ENCODE assay signal across 11 cellular contexts in genomic region chr7:157008206-157009169, GRCh38. TPM values are rescaled to one million over a fixed set of nuclear protein-coding genes. Genes with fewer than 3 reads are reported as not detected.
DNase-seq lines count a peak whose midpoint lies in the region; ATAC-seq, FAIRE-seq and TF ChIP-seq lines count a peak whose summit lies in the region.
"Had no signal": no experiment of that assay in that cellular context is flagged by ENCODE, and none has a peak within 500 bp of the region (broad histone marks: within the 10 kb centered on the region; RNA-seq: fewer than 3 reads in every experiment).

No MANE protein-coding gene starts in this region.

- peaks cover 24% of the 10 kb centered on the region for H3K4me1 Mint-ChIP-seq in Calu3 (ENCODE audit: low read depth, unreplicated experiment)
- no peaks in the 10 kb centered on the region for H3K4me1 Mint-ChIP-seq in astrocyte (ENCODE audit: low read depth, unreplicated experiment)
- peaks cover 19 to 33% (median 27%) of the 10 kb centered on the region in 3 donors for H3K4me1 Mint-ChIP-seq in naive B cell

- intact Hi-C loops in Calu3 (cut with micrococcal nuclease; ENCODE audit: unreplicated experiment) = loop anchor here (5.0 kb wide), 1 partner anchor 134 kb away; no protein-coding TSS in a partner anchor

- H3K4me1 ChIP-seq in HEK293 (ENCODE audit: control insufficient read depth, insufficient read depth, low read length) = peaks cover 10% of the 10 kb centered on the region; the same call in 1 of the 2 replicates
- H3K4me1 ChIP-seq in astrocyte (ENCODE audit: insufficient read depth, low read length) = no peaks in the 10 kb centered on the region

- H3K27ac Mint-ChIP-seq in Calu3 (ENCODE audit: unreplicated experiment) = peak overlapping the region; percentile 94
- peak overlapping the region; percentile 34 for H3K27ac Mint-ChIP-seq in astrocyte (ENCODE audit: unreplicated experiment)
- H3K27ac Mint-ChIP-seq in naive B cell = no peak overlapping the region

- H3K4me3 ChIP-seq in HEK293 (ENCODE audit: low read depth, low read length) (peak overlapping the region; percentile 71), astrocyte (ENCODE audit: insufficient read depth, low read depth, low read length) (no peak overlapping the region)

- H3K4me2 ChIP-seq in astrocyte (ENCODE audit: low read length) = no peak overlapping the region

- H3K36me3 ChIP-seq in HEK293 (ENCODE audit: control insufficient read depth in 2 of 2, insufficient read depth in 1 of 2, low read length in 2 of 2) (peaks cover 0 to 27% of the 10 kb centered on the region in 2 experiments; a peak in 2 of 3 replicates), astrocyte (ENCODE audit: insufficient read depth, low read length) (no peaks in the 10 kb centered on the region)

- peaks cover 83% of the 10 kb centered on the region for H3K27me3 ChIP-seq in astrocyte (ENCODE audit: insufficient read depth, low read length)

- DNase-seq in Calu3 (no peak), astrocyte (ENCODE audit: low read depth) (no peak), naive B cell (no peak), UCSD-AML1 (lab: John Stamatoyannopoulos, UW; ENCODE audit: unreplicated experiment) (no peak), dedifferentiated amniotic fluid mesenchymal stem cell (ENCODE audit: extremely low spot score) (no peak), NCI-H446 (lab: John Stamatoyannopoulos, UW) (no peak), SK-N-DZ (ENCODE audit: low spot score) (no peak)

- no peaks in the 10 kb centered on the region for H3K9me3 Mint-ChIP-seq in Calu3 (ENCODE audit: low read depth, unreplicated experiment)
- peaks cover 12% of the 10 kb centered on the region for H3K9me3 Mint-ChIP-seq in astrocyte (ENCODE audit: unreplicated experiment)
- peaks cover 0 to 8% (median 0%) of the 10 kb centered on the region in 7 donors for H3K9me3 Mint-ChIP-seq in naive B cell

- H3K27me3 Mint-ChIP-seq in Calu3 (ENCODE audit: unreplicated experiment) (no peaks in the 10 kb centered on the region), astrocyte (ENCODE audit: low read depth, unreplicated experiment) (peaks cover 67% of the 10 kb centered on the region), naive B cell (peaks cover 43 to 77% (median 63%) of the 10 kb centered on the region in 3 donors)

- no peak overlapping the region for H3K9ac ChIP-seq in astrocyte (ENCODE audit: low read length)

- H3K27ac ChIP-seq in HEK293 (ENCODE audit: extremely low read depth, low read depth, low read length) (peak overlapping the region; percentile 8; the same call in 1 of the 2 replicates), astrocyte (ENCODE audit: low read depth, low read length) (no peak overlapping the region)
- H3K27ac ChIP-seq: epithelial cell of prostate had no signal

- BruUV-seq in Calu3 (replicated peaks; lab: Mats Ljungman, UMichigan) = TSS peak; percentile 66

- TF ChIP-seq CTCF in Calu3 (IDR thresholded peaks at IDR 0.05; ENCODE audit: unreplicated experiment) = no peak
- TF ChIP-seq CTCF in HEK293 (tag by site-specific recombination; IDR thresholded peaks at IDR 0.05) = no peak
- TF ChIP-seq CTCF in astrocyte (IDR thresholded peaks at IDR 0.05; ENCODE audit: insufficient read depth, low read depth, low read length) = no peak

- H3K36me3 Mint-ChIP-seq in Calu3 (ENCODE audit: insufficient read depth, unreplicated experiment) (peaks cover 61% of the 10 kb centered on the region), astrocyte (ENCODE audit: low read depth, unreplicated experiment) (no peaks in the 10 kb centered on the region), naive B cell (no peaks in the 10 kb centered on the region)

- CTCF ChIA-PET in Calu3 (lab: Charles Lee) = interaction anchor here (0.6 to 1.1 kb wide), 2 partner anchors 17 to 150 kb away, joined by 3 read pairs; no protein-coding TSS in a partner anchor
- CTCF ChIA-PET in HEK293 (lab: Yijun Ruan, JAX) = interaction anchor here (0.5 kb wide), 1 partner anchor 1410 kb away, joined by 3 read pairs; no protein-coding TSS in a partner anchor

- H4K20me1 ChIP-seq in astrocyte (ENCODE audit: insufficient read depth, low read length) = peaks cover 12% of the 10 kb centered on the region

- H3K9me3 ChIP-seq in HEK293 (ENCODE audit: control insufficient read depth, insufficient read depth, low read depth, low read length) (no peaks in the 10 kb centered on the region), astrocyte (ENCODE audit: insufficient read depth, low read depth, low read length) (no peaks in the 10 kb centered on the region)

- H3K4me3 Mint-ChIP-seq in Calu3 (ENCODE audit: low read depth, unreplicated experiment) (peak overlapping the region; percentile 99), astrocyte (ENCODE audit: unreplicated experiment) (no peak overlapping the region), naive B cell (peak overlapping the region in 7 of 8 donors; percentile 52 to 76 (median 64))

- POLR2A ChIA-PET in HEK293 (lab: Yijun Ruan, JAX) = interaction anchor here (1.2 kb wide), 1 partner anchor 8 kb away, joined by 3 read pairs; no protein-coding TSS in a partner anchor

- no peak for FAIRE-seq in astrocyte (lab: Jason Lieb, UNC)

- H3K79me2 ChIP-seq in astrocyte (ENCODE audit: insufficient read depth, low read length) = no peaks in the 10 kb centered on the region

- no peak for ATAC-seq in naive B cell (ENCODE audit: low read depth in 2 of 2)

- no peak overlapping the region for H2AFZ ChIP-seq in astrocyte (ENCODE audit: low read depth, low read length)

TF ChIP-seq in HEK293, 187 proteins besides CTCF, POLR2A, EP300 and RAD21:
- TF ChIP-seq SALL2 (tag by site-specific recombination; IDR thresholded peaks at IDR 0.05; ENCODE audit: borderline replicate concordance) = no peak
- peak; percentile 42; the same call in 1 of the 2 replicates for TF ChIP-seq GLIS2 (tag by site-specific recombination; IDR thresholded peaks at IDR 0.05)
- no peak for TF ChIP-seq KLF9 (tag by site-specific recombination; IDR thresholded peaks at IDR 0.05; ENCODE audit: low read depth)
- peak; percentile 13; the same call in 1 of the 2 replicates for TF ChIP-seq SP2 (tag by site-specific recombination; IDR thresholded peaks at IDR 0.05)
- TF ChIP-seq ZNF549 (tag by site-specific recombination; IDR thresholded peaks at IDR 0.05) = no peak
- TF ChIP-seq ZBTB17 (tag by site-specific recombination; IDR thresholded peaks at IDR 0.05) = peak; percentile 25; the same call in 1 of the 2 replicates
- peak; percentile 19; the same call in 1 of the 2 replicates for TF ChIP-seq PATZ1 (tag by site-specific recombination; IDR thresholded peaks at IDR 0.05)
- TF ChIP-seq KLF1 (tag by site-specific recombination; IDR thresholded peaks at IDR 0.05) = peak; percentile 23; the same call in 1 of the 2 replicates
- no peak for TF ChIP-seq ZNF777 (tag by site-specific recombination; IDR thresholded peaks at IDR 0.05; ENCODE audit: borderline replicate concordance)
- no peak for TF ChIP-seq ZNF558 (tag by site-specific recombination; IDR thresholded peaks at IDR 0.05)
- TF ChIP-seq ZSCAN30 (tag by site-specific recombination; IDR thresholded peaks at IDR 0.05) = no peak
- peak; percentile 88 for TF ChIP-seq ZBTB20 (tag by site-specific recombination; IDR thresholded peaks at IDR 0.05)
- peak; percentile 75 for TF ChIP-seq ZNF341 (tag by site-specific recombination; IDR thresholded peaks at IDR 0.05; ENCODE audit: low read depth)
- TF ChIP-seq ZNF76 (tag by site-specific recombination; IDR thresholded peaks at IDR 0.05; ENCODE audit: borderline replicate concordance, low read depth) = no peak

RNA-seq across cellular contexts. Expression of gene MNX1, which starts 2.0 kb away (rescaled TPM):
- total RNA-seq in Calu3 (2022) = 28.4 and 30.3 TPM in 2 replicates
- total RNA-seq in astrocyte = not detected in 2 replicates
- not detected for polyA plus RNA-seq in naive B cell (ENCODE audit: low read depth in 6 of 6)
- 1.7 and 2.4 TPM in 2 replicates for polyA plus RNA-seq in SK-N-DZ (2014; cell fraction: cytosol; rRNA removed)
- 2.9 and 4.6 TPM in 2 replicates for polyA plus RNA-seq in SK-N-DZ (2014; cell fraction: nucleus; rRNA removed)
- total RNA-seq: M059J, skeletal muscle tissue had no signal

RNA-seq across cellular contexts. Expression of gene NOM1, which starts 59.0 kb away (rescaled TPM):
- total RNA-seq in Calu3 (2022) (32.9 and 35.1 TPM in 2 replicates), astrocyte (19.2 and 19.7 TPM in 2 replicates)
- polyA plus RNA-seq in naive B cell (ENCODE audit: low read depth in 6 of 6) = 1 to 10 TPM; 1.8 to 8.6 (median 3.3) TPM
- 10.6 and 12.6 TPM in 2 replicates for polyA plus RNA-seq in SK-N-DZ (2014; cell fraction: cytosol; rRNA removed)
- polyA plus RNA-seq in SK-N-DZ (2014; cell fraction: nucleus; rRNA removed) = 14.4 and 44.8 TPM in 2 replicates

Comparison
In these comparisons a context has a peak if more than half of its experiments do, and no peak if none do; other contexts are left out.
1. H3K27ac Mint-ChIP-seq: peak in Calu3 (single experiment) and astrocyte (single experiment); none in naive B cell (0 of 6).
2. RNA of gene MNX1, which starts 2.0 kb away (total RNA-seq): 28.4 to 30.3 TPM in Calu3; not detected in astrocyte; every median in the first group is over 10 times any median in the second.